Comparison of ENCODE assay signal across 22 cellular contexts in genomic region chr14:23432946-23433345, GRCh38. TPM values are rescaled to one million over a fixed set of nuclear protein-coding genes. Genes with fewer than 3 reads are reported as not detected.
"Had no signal": no experiment of that assay in that cellular context is flagged by ENCODE, and none has a peak within 500 bp of the region (broad histone marks: within the 10 kb centered on the region; RNA-seq: fewer than 3 reads in every experiment).

No MANE protein-coding gene starts in this region.

- H3K36me3 ChIP-seq: vagina had no signal

- H3K4me3 ChIP-seq: skin epidermis, vagina had no signal

- H3K27me3 ChIP-seq: vagina had no signal

- ATAC-seq: activated CD8-positive, alpha-beta T cell treated with anti-CD3 and anti-CD28 coated beads, Interleukin-2, amount 10 ng/mL, durations not matched to agents 7 days and 5 days; activated T-cell treated with anti-CD3 and anti-CD28 coated beads, Interleukin-2, amount 50 U/mL, for 72 hours; naive thymus-derived CD8-positive, alpha-beta T cell had no signal

- H3K27ac ChIP-seq: skin epidermis, vagina had no signal

- H3K4me1 ChIP-seq: vagina had no signal

- H3K9me3 ChIP-seq: vagina had no signal

- FAIRE-seq: frontal cortex had no signal

- DNase-seq: activated B cell treated with CpG ODN at 0.5 μM for 24 hours; activated CD4-positive, alpha-beta T cell treated with anti-CD3 and anti-CD28 coated beads, Interleukin-2, amount 10 ng/mL, durations not matched to agents 24 days and 14 days; activated CD8-positive, alpha-beta memory T cell treated with anti-CD3 and anti-CD28 coated beads, Interleukin-2, amount 50 U/mL, for 4 hours; activated CD8-positive, alpha-beta T cell treated with anti-CD3 and anti-CD28 coated beads, Interleukin-2, amount 10 ng/mL, durations not matched to agents 7 days and 5 days; activated T-cell treated with anti-CD3 and anti-CD28 coated beads, Interleukin-2, amount 50 U/mL, for 72 hours; amygdala; cortex of kidney; effector CD4-positive, alpha-beta T cell; immature natural killer cell; kidney glomerular epithelial cell; mesenchymal stem cell; naive thymus-derived CD8-positive, alpha-beta T cell; retina; stimulated activated CD4-positive, alpha-beta T cell treated with anti-CD3 and anti-CD28 coated beads, Interleukin-15, amount 100 ng/mL, for 24 hours; stimulated activated CD4-positive, alpha-beta T cell treated with anti-CD3 and anti-CD28 coated beads, Interleukin-2, amount 100 ng/mL, for 48 hours; T-helper 1 cell; T-helper 9 cell; trophoblast cell had no signal

RNA-seq across cellular contexts. Expression of gene MYH7, which starts 2.5 kb away (rescaled TPM):
- total RNA-seq: activated B cell treated with CpG ODN at 0.5 μM for 24 hours; activated CD4-positive, alpha-beta T cell treated with anti-CD3 and anti-CD28 coated beads, Interleukin-2, amount 10 ng/mL, durations not matched to agents 24 days and 14 days; activated CD8-positive, alpha-beta T cell treated with anti-CD3 and anti-CD28 coated beads, Interleukin-2, amount 10 ng/mL, durations not matched to agents 7 days and 5 days; naive thymus-derived CD8-positive, alpha-beta T cell; vagina had no signal
- polyA plus RNA-seq: immature natural killer cell; naive thymus-derived CD8-positive, alpha-beta T cell had no signal

RNA-seq across cellular contexts. Expression of gene MYH6, which starts 24.9 kb away (rescaled TPM):
- total RNA-seq: activated B cell treated with CpG ODN at 0.5 μM for 24 hours; activated CD8-positive, alpha-beta T cell treated with anti-CD3 and anti-CD28 coated beads, Interleukin-2, amount 10 ng/mL, durations not matched to agents 7 days and 5 days; frontal cortex; mucosa of gallbladder; naive thymus-derived CD8-positive, alpha-beta T cell; vagina had no signal
- polyA plus RNA-seq: immature natural killer cell; naive thymus-derived CD8-positive, alpha-beta T cell had no signal

RNA-seq across cellular contexts. Expression of gene CMTM5, which starts 56.1 kb away (rescaled TPM):
- total RNA-seq: activated B cell treated with CpG ODN at 0.5 μM for 24 hours; activated CD4-positive, alpha-beta T cell treated with anti-CD3 and anti-CD28 coated beads, Interleukin-2, amount 10 ng/mL, durations not matched to agents 24 days and 14 days; activated CD8-positive, alpha-beta T cell treated with anti-CD3 and anti-CD28 coated beads, Interleukin-2, amount 10 ng/mL, durations not matched to agents 7 days and 5 days; naive thymus-derived CD8-positive, alpha-beta T cell; vagina had no signal
- polyA plus RNA-seq: naive thymus-derived CD8-positive, alpha-beta T cell had no signal
